ENCODE assay signal across 3 cellular contexts in genomic region chr16:48062681-48063080, GRCh38.
"Had no signal": no experiment of that assay in that cellular context is flagged by ENCODE, and none has a peak within 500 bp of the region (broad histone marks: within the 10 kb centered on the region; RNA-seq: fewer than 3 reads in every experiment).

No MANE protein-coding gene starts in this region.

- ATAC-seq: GM12878 had no signal

- H3K4me3 ChIP-seq: GM12878 had no signal

- DNase-seq: GDM1, GF-D8 had no signal
